21 cellular contexts compared by ENCODE assay signal in genomic region chr11:45902452-45903380, GRCh38. TPM values are rescaled to one million over a fixed set of nuclear protein-coding genes. Genes with fewer than 3 reads are reported as not detected.
"Had no signal": no experiment of that assay in that cellular context is flagged by ENCODE, and none has a peak within 500 bp of the region (broad histone marks: within the 10 kb centered on the region; RNA-seq: fewer than 3 reads in every experiment).

No MANE protein-coding gene starts in this region.

- DNase-seq: esophagus squamous epithelium; foreskin fibroblast; mucosa of descending colon; naive thymus-derived CD8-positive, alpha-beta T cell; sigmoid colon; stimulated activated CD4-positive, alpha-beta T cell treated with anti-CD3 and anti-CD28 coated beads, Interleukin-2, amount 100 ng/mL, for 24 hours; stimulated activated naive CD4-positive, alpha-beta T cell; stomach; thyroid gland; uterus had no signal

- H3K27ac ChIP-seq: esophagus squamous epithelium, gastroesophageal sphincter, hepatocyte, sigmoid colon, skin epidermis, stomach, thyroid gland, upper lobe of left lung, uterus had no signal

- H3K9me3 ChIP-seq: esophagus squamous epithelium, gastroesophageal sphincter, mucosa of descending colon, sigmoid colon, stomach, thyroid gland, upper lobe of left lung, uterus had no signal

- H3K4me3 ChIP-seq: esophagus squamous epithelium, gastroesophageal sphincter, hepatocyte, mucosa of descending colon, sigmoid colon, skin epidermis, stomach, thyroid gland, upper lobe of left lung, uterus had no signal

- H3K36me3 ChIP-seq: esophagus squamous epithelium, thyroid gland, uterus had no signal

- H2AFZ ChIP-seq: hepatocyte had no signal

- ATAC-seq: gastroesophageal sphincter; mucosa of descending colon; naive thymus-derived CD8-positive, alpha-beta T cell had no signal

- H3K4me2 ChIP-seq: hepatocyte had no signal

- H3K27me3 ChIP-seq: gastroesophageal sphincter, hepatocyte, sigmoid colon, thyroid gland, uterus had no signal

- FAIRE-seq: colon had no signal

RNA-seq across cellular contexts. Expression of gene FREY1, which starts 4.4 kb away (rescaled TPM):
- total RNA-seq: epithelial cell of proximal tubule, hepatocyte, kidney epithelial cell had no signal
- polyA plus RNA-seq: hepatocyte; naive thymus-derived CD8-positive, alpha-beta T cell; neural cell had no signal

RNA-seq across cellular contexts. Expression of gene MAPK8IP1, which starts 17.3 kb away (rescaled TPM):
- polyA plus RNA-seq: naive thymus-derived CD8-positive, alpha-beta T cell had no signal

RNA-seq across cellular contexts. Expression of gene LARGE2, which starts 19.7 kb away (rescaled TPM):
- total RNA-seq: lung microvascular endothelial cell, osteocyte, pulmonary artery endothelial cell, sigmoid colon had no signal
- polyA plus RNA-seq: neural cell had no signal
